In the genomic region with DNA sequence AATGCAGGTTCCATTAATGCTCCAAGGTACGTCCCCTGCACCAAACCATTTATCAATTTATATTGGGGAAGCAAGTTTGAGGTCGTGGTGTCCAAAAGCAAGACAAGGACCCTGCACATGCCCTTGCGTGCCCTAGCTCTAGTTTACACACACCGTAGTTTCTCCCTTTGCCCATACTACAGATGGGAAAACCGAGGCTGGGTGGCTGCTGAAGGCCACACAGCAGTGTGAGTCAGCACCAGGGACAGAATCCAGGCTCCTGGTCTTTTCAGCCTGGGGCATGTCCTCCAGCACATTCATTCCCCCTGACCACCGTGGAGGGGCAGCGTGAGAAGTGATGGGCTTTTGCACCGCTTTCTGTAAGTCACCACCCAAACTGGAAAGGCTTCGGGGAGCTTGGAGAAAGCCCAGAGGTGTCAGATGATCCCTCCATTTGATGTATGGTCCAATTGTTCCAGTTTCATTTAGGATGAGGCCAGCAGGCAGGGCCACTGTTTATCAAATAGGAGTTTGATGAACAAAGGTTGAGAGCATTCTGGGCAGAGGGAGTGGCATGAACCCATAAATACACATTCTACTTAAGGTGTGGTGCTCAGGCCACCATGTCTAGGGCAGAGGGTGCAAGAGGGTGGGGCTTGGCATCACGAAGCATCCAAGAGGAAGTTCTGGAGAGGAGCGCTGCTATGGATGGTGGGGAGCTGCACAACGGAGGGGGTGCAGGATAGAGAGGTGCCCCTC, we compare ENCODE assay signal across 29 cellular contexts.
"Had no signal": no experiment of that assay in that cellular context is flagged by ENCODE, and none has a peak within 500 bp of the region (broad histone marks: within the 10 kb centered on the region; RNA-seq: fewer than 3 reads in every experiment).

No MANE protein-coding gene starts in this region.

- H3K36me3 Mint-ChIP-seq: activated CD4-positive, alpha-beta memory T cell treated with anti-CD3 and anti-CD28 coated beads for 36 hours; activated naive CD4-positive, alpha-beta T cell treated with anti-CD3 and anti-CD28 coated beads, Interleukin-2, amount 10 ng/mL, durations not matched to agents 7 days and 5 days; activated naive CD8-positive, alpha-beta T cell treated with anti-CD3 and anti-CD28 coated beads, Interleukin-2, amount 10 ng/mL, durations not matched to agents 7 days and 5 days; type B pancreatic cell had no signal

- H3K9me3 Mint-ChIP-seq: activated CD4-positive, alpha-beta memory T cell treated with anti-CD3 and anti-CD28 coated beads for 36 hours; activated CD4-positive, alpha-beta T cell treated with anti-CD3 and anti-CD28 coated beads, Interleukin-2, amount 10 ng/mL, durations not matched to agents 24 days and 14 days; activated naive CD4-positive, alpha-beta T cell treated with anti-CD3 and anti-CD28 coated beads, Interleukin-2, amount 10 ng/mL, durations not matched to agents 7 days and 5 days; activated naive CD8-positive, alpha-beta T cell treated with anti-CD3 and anti-CD28 coated beads, Interleukin-2, amount 10 ng/mL, durations not matched to agents 7 days and 5 days; activated T-helper 1 cell treated with anti-CD3 and anti-CD28 coated beads, Interleukin-12 subunit alpha, Interleukin-12 subunit beta, Interleukin-2, Interleukin-4 antibody, amounts not matched to agents 30 ng/mL and 10 ng/mL and 1 ng/mL, durations not matched to agents 14 hours and 24 hours and 36 hours; central memory CD8-positive, alpha-beta T cell; stimulated activated naive CD8-positive, alpha-beta T cell treated with anti-CD3 and anti-CD28 coated beads, Interleukin-15, Interleukin-2, amounts not matched to agents 100 ng/mL and 50 ng/mL, for 24 hours; type B pancreatic cell had no signal

- H3K27me3 Mint-ChIP-seq: activated CD4-positive, alpha-beta memory T cell treated with anti-CD3 and anti-CD28 coated beads for 36 hours; activated CD4-positive, alpha-beta T cell treated with anti-CD3 and anti-CD28 coated beads, Interleukin-2, amount 10 ng/mL, durations not matched to agents 24 days and 14 days; central memory CD8-positive, alpha-beta T cell; stimulated activated naive CD8-positive, alpha-beta T cell treated with anti-CD3 and anti-CD28 coated beads, Interleukin-15, Interleukin-2, amounts not matched to agents 100 ng/mL and 50 ng/mL, for 24 hours; T-helper 17 cell; type B pancreatic cell had no signal

- H3K9me3 ChIP-seq: esophagus muscularis mucosa, vagina had no signal

- DNase-seq: activated CD4-positive, alpha-beta memory T cell treated with anti-CD3 and anti-CD28 coated beads for 36 hours; activated CD4-positive, alpha-beta T cell treated with anti-CD3 and anti-CD28 coated beads, Interleukin-2, amount 10 ng/mL, durations not matched to agents 24 days and 14 days; activated CD4-positive, CD25-positive, alpha-beta regulatory T cell treated with anti-CD3 and anti-CD28 coated beads, Interleukin-2, amount 50 U/mL, for 72 hours; activated CD8-positive, alpha-beta memory T cell treated with anti-CD3 and anti-CD28 coated beads, Interleukin-2, amount 50 U/mL, for 4 hours; activated gamma-delta T cell; activated naive CD4-positive, alpha-beta T cell treated with anti-CD3 and anti-CD28 coated beads, Interleukin-2, amount 10 ng/mL, durations not matched to agents 7 days and 5 days; activated naive CD8-positive, alpha-beta T cell treated with anti-CD3 and anti-CD28 coated beads, Interleukin-2, amount 10 ng/mL, durations not matched to agents 7 days and 5 days; activated T-cell treated with anti-CD3 and anti-CD28 coated beads, Interleukin-2, amount 50 U/mL, for 1 hour; dermis blood vessel endothelial cell; effector CD4-positive, alpha-beta T cell; left ventricle myocardium superior; nucleus accumbens; stimulated activated CD4-positive, alpha-beta T cell treated with anti-CD3 and anti-CD28 coated beads, Interleukin-2, amount 100 ng/mL, for 48 hours; substantia nigra; T-helper 17 cell; T1000; WERI-Rb-1 had no signal

- H3K4me1 ChIP-seq: vagina had no signal

- H3K27ac ChIP-seq: esophagus muscularis mucosa, parathyroid adenoma, vagina, WERI-Rb-1 had no signal

- H3K4me3 ChIP-seq: esophagus muscularis mucosa, vagina had no signal

- H2AFZ ChIP-seq: parathyroid adenoma had no signal

- H3K4me1 Mint-ChIP-seq: activated CD4-positive, alpha-beta T cell treated with anti-CD3 and anti-CD28 coated beads, Interleukin-2, amount 10 ng/mL, durations not matched to agents 24 days and 14 days; activated naive CD4-positive, alpha-beta T cell treated with anti-CD3 and anti-CD28 coated beads, Interleukin-2, amount 10 ng/mL, durations not matched to agents 7 days and 5 days; central memory CD8-positive, alpha-beta T cell; T-helper 17 cell had no signal

- H3K27me3 ChIP-seq: esophagus muscularis mucosa, vagina had no signal

- H3K27ac Mint-ChIP-seq: activated CD4-positive, alpha-beta memory T cell treated with anti-CD3 and anti-CD28 coated beads for 36 hours; activated CD4-positive, alpha-beta T cell treated with anti-CD3 and anti-CD28 coated beads, Interleukin-2, amount 10 ng/mL, durations not matched to agents 24 days and 14 days; activated naive CD4-positive, alpha-beta T cell treated with anti-CD3 and anti-CD28 coated beads, Interleukin-2, amount 10 ng/mL, durations not matched to agents 7 days and 5 days; activated naive CD8-positive, alpha-beta T cell treated with anti-CD3 and anti-CD28 coated beads, Interleukin-2, amount 10 ng/mL, durations not matched to agents 7 days and 5 days; activated T-helper 1 cell treated with anti-CD3 and anti-CD28 coated beads, Interleukin-12 subunit alpha, Interleukin-12 subunit beta, Interleukin-2, Interleukin-4 antibody, amounts not matched to agents 30 ng/mL and 10 ng/mL and 1 ng/mL, durations not matched to agents 14 hours and 24 hours and 36 hours; stimulated activated naive CD8-positive, alpha-beta T cell treated with anti-CD3 and anti-CD28 coated beads, Interleukin-15, Interleukin-2, amounts not matched to agents 100 ng/mL and 50 ng/mL, for 24 hours; T-helper 17 cell; type B pancreatic cell had no signal

- FAIRE-seq: bronchial epithelial cell, colon, frontal cortex, islet of Langerhans had no signal

- H3K9ac ChIP-seq: parathyroid adenoma had no signal

- ATAC-seq: left ventricle myocardium superior, right cardiac atrium, T-helper 17 cell had no signal

- H3K36me3 ChIP-seq: esophagus muscularis mucosa, vagina, WERI-Rb-1 had no signal

- H3K4me3 Mint-ChIP-seq: activated CD4-positive, alpha-beta memory T cell treated with anti-CD3 and anti-CD28 coated beads for 36 hours; activated CD4-positive, alpha-beta T cell treated with anti-CD3 and anti-CD28 coated beads, Interleukin-2, amount 10 ng/mL, durations not matched to agents 24 days and 14 days; activated naive CD4-positive, alpha-beta T cell treated with anti-CD3 and anti-CD28 coated beads, Interleukin-2, amount 10 ng/mL, durations not matched to agents 7 days and 5 days; activated naive CD8-positive, alpha-beta T cell treated with anti-CD3 and anti-CD28 coated beads, Interleukin-2, amount 10 ng/mL, durations not matched to agents 7 days and 5 days; activated T-helper 1 cell treated with anti-CD3 and anti-CD28 coated beads, Interleukin-12 subunit alpha, Interleukin-12 subunit beta, Interleukin-2, Interleukin-4 antibody, amounts not matched to agents 30 ng/mL and 10 ng/mL and 1 ng/mL, durations not matched to agents 14 hours and 24 hours and 36 hours; central memory CD8-positive, alpha-beta T cell; stimulated activated naive CD8-positive, alpha-beta T cell treated with anti-CD3 and anti-CD28 coated beads, Interleukin-15, Interleukin-2, amounts not matched to agents 100 ng/mL and 50 ng/mL, for 24 hours; T-helper 17 cell; type B pancreatic cell had no signal
